In genomic region chr1:64745181-64745985, GRCh38 we compare ENCODE assay signal across 8 cellular contexts. TPM values are rescaled to one million over a fixed set of nuclear protein-coding genes. Genes with fewer than 3 reads are reported as not detected.
DNase-seq lines count a peak whose midpoint lies in the region; ATAC-seq and TF ChIP-seq lines count a peak whose summit lies in the region.

No MANE protein-coding gene starts in this region.

- intact Hi-C loops in mammary epithelial cell (cut with micrococcal nuclease): loop anchor here (2.0 to 10.0 kb wide), 2 partner anchors 59 to 259 kb away; no protein-coding TSS in a partner anchor

- ATAC-seq in HG03066 (IDR thresholded peaks at IDR 0.05; ENCODE audit: low read depth, unreplicated experiment) (peak; percentile 25), SK-N-SH treated with all-trans-retinoic acid at 6 μM for 48 hours (peak; percentile 80)

- peak overlapping the region; percentile 98 for H2AFZ ChIP-seq in mammary epithelial cell (ENCODE audit: low read depth, low read length)

- H3K79me2 ChIP-seq in mammary epithelial cell (ENCODE audit: insufficient read depth, low read length): peaks cover 19% of the 10 kb centered on the region

- TF ChIP-seq CTCF in mammary epithelial cell (conservative IDR thresholded peaks at IDR 0.05 in 1 of 2, IDR thresholded peaks at IDR 0.05 in 1 of 2; ENCODE audit: extremely low read depth in 1 of 2, insufficient read depth in 1 of 2, low read depth in 1 of 2, low read length in 2 of 2): no peak

- dilution Hi-C loops in mammary epithelial cell (cut with HindIII; ENCODE audit: low sequenced_read_pairs): no loop called here

- in situ Hi-C loops in mammary epithelial cell (cut with MboI; ENCODE audit: low sequenced_read_pairs in 2 of 2): no loop called here

- WGBS in mammary epithelial cell (ENCODE audit: low coverage, missing lambda C conversion rate): 0% methylated on average over 14 of the region's 67 CpGs

- peak overlapping the region; percentile 99 for H3K4me2 ChIP-seq in mammary epithelial cell (ENCODE audit: insufficient read depth, low read depth, low read length)

- CTCF ChIA-PET in mammary epithelial cell (lab: Charles Lee; ENCODE audit: low non-redundant PET): no interaction called here

- H3K4me1 ChIP-seq in mammary epithelial cell (ENCODE audit: insufficient read depth, low read length): peaks cover 5% of the 10 kb centered on the region
- H3K4me1 ChIP-seq in skeletal muscle tissue (ENCODE audit: control insufficient read depth in 3 of 3, insufficient read depth in 3 of 3, low read length in 3 of 3): peaks cover 5 to 20% (median 8%) of the 10 kb centered on the region in 3 donors

- H3K36me3 ChIP-seq in mammary epithelial cell (ENCODE audit: insufficient read depth, low read length) (no peaks in the 10 kb centered on the region), skeletal muscle tissue (ENCODE audit: control insufficient read depth in 3 of 3, insufficient read depth in 3 of 3, low read length in 3 of 3) (no peaks in the 10 kb centered on the region)

- no peaks in the 10 kb centered on the region for H4K20me1 ChIP-seq in mammary epithelial cell (ENCODE audit: insufficient read depth, low read length)

- no peaks in the 10 kb centered on the region for H3K9me3 ChIP-seq in mammary epithelial cell (replicated peaks; ENCODE audit: insufficient read depth, low read length)
- no peaks in the 10 kb centered on the region for H3K9me3 ChIP-seq in skeletal muscle tissue (ENCODE audit: control insufficient read depth in 3 of 3, low read length in 3 of 3)

- H3K27ac ChIP-seq in mammary epithelial cell (ENCODE audit: insufficient read depth, low read depth, low read length) (peak overlapping the region; percentile 26), skeletal muscle tissue (ENCODE audit: low read depth, low read length) (peak overlapping the region; percentile 67)

- H3K4me3 ChIP-seq in mammary epithelial cell (replicated peaks in 1 of 3; ENCODE audit: insufficient read depth in 1 of 3, low read depth in 2 of 3, low read length in 3 of 3): peak overlapping the region; percentile 79 to 87 (median 80)
- peak overlapping the region; percentile 82 to 87 (median 87) for H3K4me3 ChIP-seq in skeletal muscle tissue (ENCODE audit: low read length in 3 of 3)

- DNase-seq in SHP77 treated with DMSO at 0.1 percent for 48 hours (lab: John Stamatoyannopoulos, UW) (peak; percentile 19), SHP77 (lab: John Stamatoyannopoulos, UW) (no peak), mammary epithelial cell (peak; percentile 52), iPS-NIHi11 (ENCODE audit: low spot score) (peak; percentile 15), NCI-H1092 treated with DMSO at 0.1 percent for 48 hours (lab: John Stamatoyannopoulos, UW) (no peak)

- no peaks in the 10 kb centered on the region for H3K27me3 ChIP-seq in mammary epithelial cell (ENCODE audit: insufficient read depth, low read length)
- no peaks in the 10 kb centered on the region for H3K27me3 ChIP-seq in skeletal muscle tissue (ENCODE audit: control insufficient read depth in 3 of 3, insufficient read depth in 3 of 3, low read length in 3 of 3)

- H3K9ac ChIP-seq in mammary epithelial cell (ENCODE audit: insufficient read depth, low read length) (peak overlapping the region; percentile 75), skeletal muscle tissue (ENCODE audit: low read depth in 1 of 3, low read length in 3 of 3) (peak overlapping the region; percentile 84 to 88 (median 86))

- BruUV-seq in mammary epithelial cell (replicated peaks; lab: Mats Ljungman, UMichigan): no TSS peak

TF ChIP-seq in SK-N-SH treated with all-trans-retinoic acid at 6 μM for 48 hours, 23 proteins besides CTCF, POLR2A, EP300 and RAD21:
- no peak for TF ChIP-seq OSR1 (CRISPR knock-in tag; IDR thresholded peaks at IDR 0.05)
- no peak for TF ChIP-seq ZNF565 (CRISPR knock-in tag; conservative IDR thresholded peaks at IDR 0.05; ENCODE audit: low read depth)

RNA-seq across cellular contexts. Expression of gene RAVER2, which starts 0.5 kb away (rescaled TPM):
- 10 to 100 TPM in 1 of 2 donors, 1 to 10 TPM in 1; 9.7 to 15.8 TPM for total RNA-seq in mammary epithelial cell
- polyA plus RNA-seq in mammary epithelial cell: 8.1 TPM
- 2.5 TPM for polyA minus RNA-seq in mammary epithelial cell
- 15.7 TPM for total RNA-seq in skeletal muscle tissue

Comparison
In these comparisons a context has a peak if more than half of its experiments do, and no peak if none do; other contexts are left out.
1. DNase-seq: peak in SHP77 treated with DMSO at 0.1 percent for 48 hours (single experiment), mammary epithelial cell (single experiment) and iPS-NIHi11 (single experiment); none in SHP77 (0 of 2) and NCI-H1092 treated with DMSO at 0.1 percent for 48 hours (single experiment).